ENCODE assay signal across 30 cellular contexts in the genomic region with DNA sequence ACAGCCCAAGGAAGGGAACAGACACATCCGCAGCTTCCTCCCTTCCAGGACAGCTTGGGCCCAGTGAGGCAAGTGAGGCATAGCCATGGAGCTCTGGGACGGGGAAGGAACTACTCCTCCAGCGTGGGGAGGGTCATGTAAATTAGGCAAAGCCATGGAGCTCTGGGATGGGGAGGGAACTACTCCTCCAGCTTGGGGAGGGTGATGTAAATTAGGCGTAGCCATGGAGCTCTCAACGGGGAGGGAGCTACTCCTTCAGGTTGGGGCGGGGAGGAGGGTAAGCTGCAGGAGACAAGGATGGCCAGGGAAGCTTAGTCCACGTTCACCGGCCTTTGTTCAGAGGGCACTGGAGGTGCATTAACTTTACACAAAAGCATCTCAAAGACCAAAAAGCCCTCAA.
"Had no signal": no experiment of that assay in that cellular context is flagged by ENCODE, and none has a peak within 500 bp of the region (broad histone marks: within the 10 kb centered on the region; RNA-seq: fewer than 3 reads in every experiment).

No MANE protein-coding gene starts in this region.

- H3K4me2 ChIP-seq: PC-9 had no signal

- H3K27ac ChIP-seq: brain microvascular endothelial cell, PC-9, RWPE1, SJCRH30, SK-N-MC, WERI-Rb-1 had no signal

- H3K4me1 Mint-ChIP-seq: activated naive CD8-positive, alpha-beta T cell treated with anti-CD3 and anti-CD28 coated beads, Interleukin-2, amount 50 U/mL, for 24 hours had no signal

- H3K4me1 ChIP-seq: SJCRH30 had no signal

- DNase-seq: activated CD4-positive, alpha-beta T cell treated with anti-CD3 and anti-CD28 coated beads, Interleukin-2, amount 10 ng/mL, durations not matched to agents 24 days and 14 days; activated CD4-positive, alpha-beta T cell treated with anti-CD3 and anti-CD28 coated beads, Interleukin-2, amount 50 U/mL, for 4 hours; activated CD8-positive, alpha-beta T cell treated with anti-CD3 and anti-CD28 coated beads for 36 hours; activated gamma-delta T cell treated with Interleukin-2 at 50 U/mL for 16 hours; activated naive CD4-positive, alpha-beta T cell treated with anti-CD3 and anti-CD28 coated beads, Interleukin-2, amount 10 ng/mL, durations not matched to agents 7 days and 5 days; activated naive CD8-positive, alpha-beta T cell treated with anti-CD3 and anti-CD28 coated beads, Interleukin-2, amount 50 U/mL, for 24 hours; activated T-cell treated with anti-CD3 and anti-CD28 coated beads for 4 hours; activated T-cell treated with anti-CD3 and anti-CD28 coated beads, Interleukin-2, amount 50 U/mL, for 4 hours; brain microvascular endothelial cell; central memory CD4-positive, alpha-beta T cell; KG1; NCI-H1092 treated with DMSO at 0.1 percent for 48 hours; NCI-H1417; NCI-H187; NCI-H2029 treated with DMSO at 0.1 percent for 48 hours; NCI-H2107; NCI-H2171; NCI-H510A; NCI-H526; NCI-H748 treated with DMSO at 0.1 percent for 48 hours; NK-92 treated with Interleukin-12 subunit alpha and Interleukin-12 subunit beta, amount 100 ng/mL, for 24 hours; SJCRH30; T1000; WERI-Rb-1 had no signal

- H3K9me3 ChIP-seq: SJCRH30 had no signal

- H3K4me3 Mint-ChIP-seq: activated CD4-positive, alpha-beta T cell treated with anti-CD3 and anti-CD28 coated beads, Interleukin-2, amount 10 ng/mL, durations not matched to agents 24 days and 14 days; activated CD8-positive, alpha-beta T cell treated with anti-CD3 and anti-CD28 coated beads for 36 hours; activated naive CD4-positive, alpha-beta T cell treated with anti-CD3 and anti-CD28 coated beads, Interleukin-2, amount 10 ng/mL, durations not matched to agents 7 days and 5 days; activated naive CD8-positive, alpha-beta T cell; activated naive CD8-positive, alpha-beta T cell treated with anti-CD3 and anti-CD28 coated beads, Interleukin-2, amount 50 U/mL, for 24 hours; activated T-cell treated with anti-CD3 and anti-CD28 coated beads, Interleukin-2, amount 50 U/mL, for 4 hours; activated T-helper 1 cell treated with anti-CD3 and anti-CD28 coated beads, Interleukin-12 subunit alpha, Interleukin-12 subunit beta, Interleukin-2, Interleukin-4 antibody, amounts not matched to agents 30 ng/mL and 10 ng/mL and 1 ng/mL, durations not matched to agents 14 hours and 24 hours and 36 hours had no signal

- H3K27ac Mint-ChIP-seq: activated CD4-positive, alpha-beta T cell treated with anti-CD3 and anti-CD28 coated beads, Interleukin-2, amount 10 ng/mL, durations not matched to agents 24 days and 14 days; activated CD8-positive, alpha-beta T cell treated with anti-CD3 and anti-CD28 coated beads for 36 hours; activated naive CD4-positive, alpha-beta T cell treated with anti-CD3 and anti-CD28 coated beads, Interleukin-2, amount 10 ng/mL, durations not matched to agents 7 days and 5 days; activated naive CD8-positive, alpha-beta T cell; activated naive CD8-positive, alpha-beta T cell treated with anti-CD3 and anti-CD28 coated beads, Interleukin-2, amount 50 U/mL, for 24 hours; activated T-helper 1 cell treated with anti-CD3 and anti-CD28 coated beads, Interleukin-12 subunit alpha, Interleukin-12 subunit beta, Interleukin-2, Interleukin-4 antibody, amounts not matched to agents 30 ng/mL and 10 ng/mL and 1 ng/mL, durations not matched to agents 14 hours and 24 hours and 36 hours had no signal

- H3K4me3 ChIP-seq: PC-9, SJCRH30, SK-N-MC had no signal

- H3K9me3 Mint-ChIP-seq: activated CD4-positive, alpha-beta T cell treated with anti-CD3 and anti-CD28 coated beads, Interleukin-2, amount 10 ng/mL, durations not matched to agents 24 days and 14 days; activated CD8-positive, alpha-beta T cell treated with anti-CD3 and anti-CD28 coated beads for 36 hours; activated naive CD4-positive, alpha-beta T cell treated with anti-CD3 and anti-CD28 coated beads, Interleukin-2, amount 10 ng/mL, durations not matched to agents 7 days and 5 days; activated naive CD8-positive, alpha-beta T cell treated with anti-CD3 and anti-CD28 coated beads, Interleukin-2, amount 50 U/mL, for 24 hours; activated T-cell treated with anti-CD3 and anti-CD28 coated beads, Interleukin-2, amount 50 U/mL, for 4 hours had no signal

- H3K27me3 ChIP-seq: brain microvascular endothelial cell, SJCRH30 had no signal

- H3K27me3 Mint-ChIP-seq: activated CD4-positive, alpha-beta T cell treated with anti-CD3 and anti-CD28 coated beads, Interleukin-2, amount 10 ng/mL, durations not matched to agents 24 days and 14 days; activated naive CD8-positive, alpha-beta T cell had no signal

- ATAC-seq: activated CD8-positive, alpha-beta T cell treated with anti-CD3 and anti-CD28 coated beads for 36 hours; activated naive CD8-positive, alpha-beta T cell treated with anti-CD3 and anti-CD28 coated beads, Interleukin-2, amount 50 U/mL, for 24 hours; activated T-cell treated with anti-CD3 and anti-CD28 coated beads, Interleukin-2, amount 50 U/mL, for 4 hours; Right ventricle myocardium inferior had no signal

- H2AFZ ChIP-seq: PC-9 had no signal

- H3K36me3 ChIP-seq: brain microvascular endothelial cell, SJCRH30, WERI-Rb-1 had no signal
